In genomic region chr11:114025329-114025907, GRCh38 we compare ENCODE assay signal across 21 cellular contexts. TPM values are rescaled to one million over a fixed set of nuclear protein-coding genes. Genes with fewer than 3 reads are reported as not detected.
DNase-seq lines count a peak whose midpoint lies in the region; ATAC-seq and TF ChIP-seq lines count a peak whose summit lies in the region.
"Had no signal": no experiment of that assay in that cellular context is flagged by ENCODE, and none has a peak within 500 bp of the region (broad histone marks: within the 10 kb centered on the region; RNA-seq: fewer than 3 reads in every experiment).

No MANE protein-coding gene starts in this region.

- peak; percentile 55 for DNase-seq in cerebellar cortex (ENCODE audit: low spot score)
- no peak for DNase-seq in right atrium auricular region (ENCODE audit: low spot score)
- DNase-seq in superior temporal gyrus (ENCODE audit: extremely low spot score) = peak; percentile 51
- DNase-seq in HuH-7.5 (ENCODE audit: low spot score) = no peak
- DNase-seq in mesenteric fat pad (ENCODE audit: low spot score) = no peak
- DNase-seq: CD4-positive, alpha-beta memory T cell; DMS153; GF-D8; GOT3; KBM-7; NCI-H1694 treated with DMSO at 0.1 percent for 48 hours; NCI-H748 treated with DMSO at 0.1 percent for 48 hours; SIG-M5 had no signal

- H3K4me3 ChIP-seq in right atrium auricular region = no peak overlapping the region
- H3K4me3 ChIP-seq: BLaER1, GM12878 had no signal

- H3K27ac ChIP-seq in VCaP (0 out of 2 replicates have a peak overlapping the region, but pooled peaks have one; percentile 9), right atrium auricular region (peak overlapping the region; percentile 23 to 52)
- H3K27ac ChIP-seq: BLaER1 had no signal

- ATAC-seq in GM19452 (IDR thresholded peaks at IDR 0.05; ENCODE audit: unreplicated experiment) = no peak
- ATAC-seq: GM12878 had no signal

- TF ChIP-seq CTCF in VCaP (conservative IDR thresholded peaks at IDR 0.05) = no peak
- TF ChIP-seq CTCF in right atrium auricular region (IDR thresholded peaks at IDR 0.05) = no peak

- no peaks in the 10 kb centered on the region for H3K27me3 ChIP-seq in right atrium auricular region
- H3K27me3 ChIP-seq: BLaER1 had no signal

- no peaks in the 10 kb centered on the region for H3K9me3 ChIP-seq in right atrium auricular region
- H3K9me3 ChIP-seq: BLaER1 had no signal

- no peaks in the 10 kb centered on the region for H3K36me3 ChIP-seq in right atrium auricular region
- H3K36me3 ChIP-seq: BLaER1 had no signal

- peaks cover 0 to 16% of the 10 kb centered on the region in 2 donors for H3K4me1 ChIP-seq in right atrium auricular region
- H3K4me1 ChIP-seq: BLaER1 had no signal

RNA-seq across cellular contexts. Expression of gene ZBTB16, which starts 34.1 kb away (rescaled TPM):
- 100 to 1,000 TPM in 1 of 2 donors, 10 to 100 TPM in 1; 65.5 to 101 TPM for total RNA-seq in right atrium auricular region
- total RNA-seq in mesenteric fat pad = 196 TPM
- total RNA-seq: Daoy, NCI-H460, RPMI7951 had no signal

RNA-seq across cellular contexts. Expression of gene HTR3A, which starts 50.5 kb away (rescaled TPM):
- under 1 TPM in 1 of 2 donors, not detected in 1; 0.24 TPM for total RNA-seq in right atrium auricular region
- total RNA-seq in mesenteric fat pad = not detected
- total RNA-seq: A673; CD4-positive, alpha-beta memory T cell; Daoy; GM12878; NCI-H460; RPMI7951 had no signal

Comparison
In these comparisons a context has a peak if more than half of its experiments do, and no peak if none do; other contexts are left out.
1. DNase-seq: peak in cerebellar cortex (single experiment) and superior temporal gyrus (single experiment); none in right atrium auricular region (single experiment), HuH-7.5 (single experiment) and mesenteric fat pad (single experiment).